Comparison of ENCODE assay signal across 16 cellular contexts in the genomic region with DNA sequence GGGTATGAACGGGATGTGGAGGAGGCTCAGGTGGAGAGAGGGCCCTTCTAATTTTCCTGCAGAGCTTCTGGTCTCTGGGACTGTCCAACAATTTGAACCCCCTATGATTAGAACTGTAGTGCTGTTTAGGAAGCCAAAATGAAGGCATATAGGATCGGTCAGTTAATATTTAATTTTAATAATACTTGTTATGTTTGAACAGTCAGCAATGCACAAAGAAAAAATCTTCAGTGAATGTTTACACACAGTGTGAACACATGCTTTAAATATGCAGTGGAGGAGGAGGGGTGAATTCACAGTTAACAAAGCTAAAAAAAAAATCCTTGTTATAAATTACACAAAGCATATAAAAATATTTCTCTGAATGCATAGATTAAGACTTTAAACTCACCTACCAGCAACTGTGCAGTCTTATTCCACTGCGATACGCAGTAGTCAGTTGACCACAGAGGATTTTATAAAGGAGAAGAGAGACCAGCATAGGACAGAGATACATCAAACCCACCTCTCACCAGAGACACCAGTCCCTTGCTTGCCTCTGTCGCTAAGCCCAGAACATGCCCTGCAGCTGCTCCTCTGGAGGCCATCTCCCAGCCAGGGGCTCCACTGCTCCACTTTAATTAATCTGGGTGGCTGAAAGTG. TPM values are rescaled to one million over a fixed set of nuclear protein-coding genes. Genes with fewer than 3 reads are reported as not detected.
A peak's percentile ranks its signal among the peaks of the same experiment; 100 is the strongest.
DNase-seq lines count a peak whose midpoint lies in the region; ATAC-seq and TF ChIP-seq lines count a peak whose summit lies in the region.
"Had no signal": no experiment of that assay in that cellular context is flagged by ENCODE, and none has a peak within 500 bp of the region (broad histone marks: within the 10 kb centered on the region; RNA-seq: fewer than 3 reads in every experiment).

No MANE protein-coding gene starts in this region.

- H3K4me1 ChIP-seq in Panc1 (ENCODE audit: control insufficient read depth, insufficient read depth, low read length) (peaks cover 67% of the 10 kb centered on the region), esophagus (ENCODE audit: control insufficient read depth in 2 of 2, insufficient read depth in 2 of 2, low read length in 1 of 2) (peaks cover 2 to 16% of the 10 kb centered on the region in 2 donors), muscle layer of duodenum (ENCODE audit: control insufficient read depth in 1 of 2, insufficient read depth in 2 of 2, low read length in 2 of 2) (peaks cover 18 to 53% of the 10 kb centered on the region in 2 donors)

- in situ Hi-C loops in ACHN (cut with HindIII; ENCODE audit: low pct_ligation_motif_present, low pct_unique_long_range_greater_than_20kb, low sequenced_read_pairs) (no loop called here), Panc1 (cut with HindIII; ENCODE audit: low pct_unique_long_range_greater_than_20kb, low sequenced_read_pairs) (no loop called here)

- CTCF ChIA-PET in Panc1 (lab: Charles Lee) = interaction anchor here (0.5 to 1.5 kb wide), 7 partner anchors 12 to 332 kb away, joined by 3 to 6 read pairs (median 4); no protein-coding TSS in a partner anchor

- peak overlapping the region; percentile 29 for H3K27ac ChIP-seq in Panc1 (ENCODE audit: low read length)
- H3K27ac ChIP-seq in esophagus (ENCODE audit: low read depth in 2 of 2, low read length in 1 of 2) = peak overlapping the region; percentile 14 to 26
- H3K27ac ChIP-seq in muscle layer of duodenum (ENCODE audit: low read length) = peak overlapping the region; percentile 81
- H3K27ac ChIP-seq: brain microvascular endothelial cell had no signal

- no peaks in the 10 kb centered on the region for H3K4me1 Mint-ChIP-seq in stimulated activated memory B cell treated with anti-CD40 and anti-IgM and Interleukin-4, amounts not matched to agents 10 μg/mL and 1 μg/mL and 100 μg/mL, for 72 hours
- H3K4me1 Mint-ChIP-seq: activated B cell treated with CpG ODN at 0.5 μM for 24 hours had no signal

- H3K36me3 ChIP-seq in Panc1 (ENCODE audit: control insufficient read depth, insufficient read depth, low read length) (peaks cover 25% of the 10 kb centered on the region), esophagus (ENCODE audit: control insufficient read depth in 2 of 2, insufficient read depth in 2 of 2, low read length in 1 of 2) (peaks cover 13 to 18% of the 10 kb centered on the region in 2 donors), muscle layer of duodenum (ENCODE audit: control insufficient read depth in 1 of 2, insufficient read depth in 2 of 2, low read length in 2 of 2) (peaks cover 30% of the 10 kb centered on the region in 2 donors)

- DNase-seq in ACHN (peak; percentile 70), Panc1 (ENCODE audit: low read depth, low spot score) (no peak), Ammon's horn (ENCODE audit: low spot score) (no peak), HuH-7.5 (ENCODE audit: low spot score) (no peak)
- no peak for DNase-seq in stimulated activated CD4-positive, alpha-beta T cell treated with anti-CD3 and anti-CD28 coated beads, Interleukin-1b, Interleukin-23, amount 100 ng/mL, for 48 hours
- DNase-seq: activated B cell treated with CpG ODN at 0.5 μM for 24 hours; activated T-cell treated with anti-CD3 and anti-CD28 coated beads, Interleukin-2, amount 50 U/mL, for 1 hour; brain microvascular endothelial cell; esophagus squamous epithelium; immature natural killer cell; NCI-H226; SIG-M5; stimulated activated CD4-positive, alpha-beta T cell treated with anti-CD3 and anti-CD28 coated beads, Interleukin-4, amount 100 ng/mL, for 24 hours had no signal

- no peak for TF ChIP-seq CTCF in Panc1 (IDR thresholded peaks at IDR 0.05)

- BruUV-seq in Panc1 (replicated peaks; lab: Mats Ljungman, UMichigan) = TSS peak; percentile 69

- H3K27me3 Mint-ChIP-seq in stimulated activated memory B cell treated with anti-CD40 and anti-IgM and Interleukin-4, amounts not matched to agents 10 μg/mL and 1 μg/mL and 100 μg/mL, for 72 hours = no peaks in the 10 kb centered on the region
- H3K27me3 Mint-ChIP-seq: activated B cell treated with CpG ODN at 0.5 μM for 24 hours had no signal

- intact Hi-C loops in Panc1 (cut with micrococcal nuclease; ENCODE audit: unreplicated experiment) = loop anchor here (5.0 kb wide), 1 partner anchor 211 kb away; no protein-coding TSS in a partner anchor

- H3K27me3 ChIP-seq in Panc1 (ENCODE audit: control insufficient read depth, insufficient read depth, low read length) = no peaks in the 10 kb centered on the region
- no peaks in the 10 kb centered on the region for H3K27me3 ChIP-seq in esophagus (ENCODE audit: control insufficient read depth in 1 of 2, insufficient read depth in 2 of 2, low read length in 2 of 2)
- H3K27me3 ChIP-seq in muscle layer of duodenum (ENCODE audit: low read depth, low read length) = no peaks in the 10 kb centered on the region
- H3K27me3 ChIP-seq: brain microvascular endothelial cell, esophagus squamous epithelium had no signal

- H3K9me3 Mint-ChIP-seq in stimulated activated memory B cell treated with anti-CD40 and anti-IgM and Interleukin-4, amounts not matched to agents 10 μg/mL and 1 μg/mL and 100 μg/mL, for 72 hours = no peaks in the 10 kb centered on the region
- H3K9me3 Mint-ChIP-seq: activated B cell treated with CpG ODN at 0.5 μM for 24 hours, immature natural killer cell had no signal

- no peak overlapping the region for H3K4me3 Mint-ChIP-seq in stimulated activated memory B cell treated with anti-CD40 and anti-IgM and Interleukin-4, amounts not matched to agents 10 μg/mL and 1 μg/mL and 100 μg/mL, for 72 hours
- H3K4me3 Mint-ChIP-seq: activated B cell treated with CpG ODN at 0.5 μM for 24 hours, immature natural killer cell had no signal

- POLR2A ChIA-PET in Panc1 (lab: Charles Lee) = interaction anchor here (0.6 kb wide), 2 partner anchors 70 to 116 kb away, joined by 3 to 5 read pairs; no protein-coding TSS in a partner anchor

- no peak overlapping the region for H3K27ac Mint-ChIP-seq in stimulated activated memory B cell treated with anti-CD40 and anti-IgM and Interleukin-4, amounts not matched to agents 10 μg/mL and 1 μg/mL and 100 μg/mL, for 72 hours
- H3K27ac Mint-ChIP-seq: activated B cell treated with CpG ODN at 0.5 μM for 24 hours had no signal

- 0 out of 2 replicates have a peak, but pooled peaks have one; percentile 24 for ATAC-seq in Panc1
- no peak for ATAC-seq in stimulated activated memory B cell treated with anti-CD40 and anti-IgM and Interleukin-4, amounts not matched to agents 10 μg/mL and 1 μg/mL and 100 μg/mL, for 72 hours

- WGBS in esophagus, 2 donors = 65 to 77% methylated on average over 5 of the region's 5 CpGs

- H3K9me3 ChIP-seq in Panc1 (ENCODE audit: control insufficient read depth, insufficient read depth, low read depth, low read length) = no peaks in the 10 kb centered on the region
- no peaks in the 10 kb centered on the region for H3K9me3 ChIP-seq in esophagus (ENCODE audit: control insufficient read depth in 2 of 2, insufficient read depth in 1 of 2, low read depth in 1 of 2, low read length in 1 of 2)
- H3K9me3 ChIP-seq in muscle layer of duodenum (ENCODE audit: control insufficient read depth in 1 of 2, low read length in 2 of 2) = no peaks in the 10 kb centered on the region
- H3K9me3 ChIP-seq: esophagus squamous epithelium had no signal

- H3K36me3 Mint-ChIP-seq in stimulated activated memory B cell treated with anti-CD40 and anti-IgM and Interleukin-4, amounts not matched to agents 10 μg/mL and 1 μg/mL and 100 μg/mL, for 72 hours = peaks cover 35% of the 10 kb centered on the region

- H3K4me3 ChIP-seq in Panc1 (ENCODE audit: low read depth in 2 of 2, low read length in 2 of 2) (no peak overlapping the region), esophagus (ENCODE audit: low read depth in 1 of 2, low read length in 2 of 2) (no peak overlapping the region), muscle layer of duodenum (ENCODE audit: low read depth in 1 of 2, low read length in 2 of 2) (no peak overlapping the region)
- H3K4me3 ChIP-seq: esophagus squamous epithelium had no signal

RNA-seq across cellular contexts. Expression of a gene that starts 14.6 kb away (rescaled TPM):
- 57.2 TPM for total RNA-seq in Panc1 (2021; ENCODE audit: unreplicated experiment)
- polyA plus RNA-seq in Panc1 (2012; ENCODE audit: insufficient read length) = 28.2 TPM
- polyA plus RNA-seq in esophagus = 1 to 10 TPM; 7.2 to 7.5 TPM

RNA-seq across cellular contexts. Expression of a gene that starts 26.2 kb away (rescaled TPM):
- 136 TPM for total RNA-seq in Panc1 (2021; ENCODE audit: unreplicated experiment)
- 97.6 TPM for polyA plus RNA-seq in Panc1 (2012; ENCODE audit: insufficient read length)
- polyA plus RNA-seq in esophagus = 10 to 100 TPM; 46.6 to 80.7 TPM

RNA-seq across cellular contexts. Expression of a gene that starts 58.5 kb away (rescaled TPM):
- 128 TPM for total RNA-seq in Panc1 (2021; ENCODE audit: unreplicated experiment)
- polyA plus RNA-seq in Panc1 (2012; ENCODE audit: insufficient read length) = 188 TPM
- 10 to 100 TPM; 17.7 to 32.0 TPM for polyA plus RNA-seq in esophagus

Comparison
In these comparisons a context has a peak if more than half of its experiments do, and no peak if none do; other contexts are left out.
1. H3K27ac ChIP-seq: peak in every context shown above with its lines; median percentile 81 in muscle layer of duodenum; 29 in Panc1; 20 in esophagus.